ENCODE assay signal across 22 cellular contexts in genomic region chr4:77235289-77235854, GRCh38.
DNase-seq lines count a peak whose midpoint lies in the region; ATAC-seq and TF ChIP-seq lines count a peak whose summit lies in the region.
"Had no signal": no experiment of that assay in that cellular context is flagged by ENCODE, and none has a peak within 500 bp of the region (broad histone marks: within the 10 kb centered on the region; RNA-seq: fewer than 3 reads in every experiment).

No MANE protein-coding gene starts in this region.

- peaks cover under 1 to 4% of the 10 kb centered on the region in 2 donors for H3K27me3 Mint-ChIP-seq in stimulated activated naive B cell treated with anti-CD40 and anti-IgM and Interleukin-4, amounts not matched to agents 10 μg/mL and 1 μg/mL and 100 μg/mL, for 72 hours
- H3K27me3 Mint-ChIP-seq: naive B cell had no signal

- H3K4me3 Mint-ChIP-seq in stimulated activated naive B cell treated with anti-CD40 and anti-IgM and Interleukin-4, amounts not matched to agents 10 μg/mL and 1 μg/mL and 100 μg/mL, for 72 hours = no peak overlapping the region
- H3K4me3 Mint-ChIP-seq: activated CD4-positive, alpha-beta T cell treated with anti-CD3 and anti-CD28 coated beads, Interleukin-2, amount 10 ng/mL, durations not matched to agents 7 days and 5 days; CD8-positive, alpha-beta T cell; memory B cell; naive B cell; T-cell had no signal

- no peaks in the 10 kb centered on the region for H3K27me3 ChIP-seq in colonic mucosa

- H3K4me1 Mint-ChIP-seq in stimulated activated naive B cell treated with anti-CD40 and anti-IgM and Interleukin-4, amounts not matched to agents 10 μg/mL and 1 μg/mL and 100 μg/mL, for 72 hours = peaks cover 7 to 13% of the 10 kb centered on the region in 2 donors
- H3K4me1 Mint-ChIP-seq: activated CD4-positive, alpha-beta T cell treated with anti-CD3 and anti-CD28 coated beads, Interleukin-2, amount 10 ng/mL, durations not matched to agents 7 days and 5 days; T-cell had no signal

- no peak for TF ChIP-seq CTCF in colonic mucosa (IDR thresholded peaks at IDR 0.05)

- no peaks in the 10 kb centered on the region for H3K36me3 ChIP-seq in colonic mucosa
- H3K36me3 ChIP-seq: tibial artery had no signal

- ATAC-seq in GM18909 (IDR thresholded peaks at IDR 0.05; ENCODE audit: poor library complexity, unreplicated experiment) = peak; percentile 60
- peak; percentile 75 for ATAC-seq in GM21576 (IDR thresholded peaks at IDR 0.05; ENCODE audit: unreplicated experiment)
- peak; percentile 57 for ATAC-seq in HG03175 (IDR thresholded peaks at IDR 0.05; ENCODE audit: unreplicated experiment)
- peak; percentile 73 to 78 for ATAC-seq in stimulated activated naive B cell treated with anti-CD40 and anti-IgM and Interleukin-4, amounts not matched to agents 10 μg/mL and 1 μg/mL and 100 μg/mL, for 72 hours (replicated peaks)
- ATAC-seq: CD8-positive, alpha-beta T cell; T-cell had no signal

- H3K27ac ChIP-seq in colonic mucosa = no peak overlapping the region
- H3K27ac ChIP-seq: tibial artery had no signal

- H3K4me1 ChIP-seq in colonic mucosa = no peaks in the 10 kb centered on the region
- H3K4me1 ChIP-seq: tibial artery had no signal

- H3K4me3 ChIP-seq in colonic mucosa = no peak overlapping the region
- H3K4me3 ChIP-seq: tibial artery had no signal

- intact Hi-C loops in colonic mucosa (cut with DNase I) = no loop called here

- no peaks in the 10 kb centered on the region for H3K9me3 Mint-ChIP-seq in stimulated activated naive B cell treated with anti-CD40 and anti-IgM and Interleukin-4, amounts not matched to agents 10 μg/mL and 1 μg/mL and 100 μg/mL, for 72 hours
- H3K9me3 Mint-ChIP-seq: activated CD4-positive, alpha-beta T cell treated with anti-CD3 and anti-CD28 coated beads, Interleukin-2, amount 10 ng/mL, durations not matched to agents 7 days and 5 days; CD8-positive, alpha-beta T cell; memory B cell; naive B cell; T-cell had no signal

- no peak overlapping the region for H3K9ac ChIP-seq in colonic mucosa (ENCODE audit: low read depth in 2 of 2, low read length in 2 of 2)

- H3K9me3 ChIP-seq in colonic mucosa = no peaks in the 10 kb centered on the region
- H3K9me3 ChIP-seq: tibial artery had no signal

- DNase-seq in stimulated activated naive B cell treated with anti-CD40 and anti-IgM and Interleukin-4, amounts not matched to agents 10 μg/mL and 1 μg/mL and 100 μg/mL, for 72 hours = no peak
- DNase-seq in NCI-H146 treated with DMSO at 0.1 percent for 48 hours (lab: John Stamatoyannopoulos, UW; ENCODE audit: unreplicated experiment) (no peak), SKM-1 treated with dmso at 0.1 percent for 144 hours (lab: John Stamatoyannopoulos, UW; ENCODE audit: unreplicated experiment) (no peak), colonic mucosa (no peak)
- DNase-seq: activated CD4-positive, alpha-beta T cell treated with anti-CD3 and anti-CD28 coated beads, Interleukin-2, amount 10 ng/mL, durations not matched to agents 7 days and 5 days; activated CD8-positive, alpha-beta memory T cell treated with anti-CD3 and anti-CD28 coated beads, Interleukin-2, amount 50 U/mL, for 48 hours; activated effector memory CD4-positive, alpha-beta T cell treated with Interleukin-2 at 50 U/mL for 16 hours; CD8-positive, alpha-beta T cell; dermis blood vessel endothelial cell; foreskin melanocyte; Kasumi-1; naive B cell; NCI-H1105; NCI-H510A treated with DMSO at 0.1 percent for 48 hours; SHP77 treated with DMSO at 0.1 percent for 48 hours; stimulated activated naive CD4-positive, alpha-beta T cell; T-cell; tibial artery had no signal

- H3K36me3 Mint-ChIP-seq in stimulated activated naive B cell treated with anti-CD40 and anti-IgM and Interleukin-4, amounts not matched to agents 10 μg/mL and 1 μg/mL and 100 μg/mL, for 72 hours = peaks cover 0 to 3% of the 10 kb centered on the region in 2 donors
- H3K36me3 Mint-ChIP-seq: CD8-positive, alpha-beta T cell; memory B cell; naive B cell; T-cell had no signal

- no peak overlapping the region for H3K27ac Mint-ChIP-seq in stimulated activated naive B cell treated with anti-CD40 and anti-IgM and Interleukin-4, amounts not matched to agents 10 μg/mL and 1 μg/mL and 100 μg/mL, for 72 hours
- H3K27ac Mint-ChIP-seq: activated CD4-positive, alpha-beta T cell treated with anti-CD3 and anti-CD28 coated beads, Interleukin-2, amount 10 ng/mL, durations not matched to agents 7 days and 5 days; CD8-positive, alpha-beta T cell; memory B cell; naive B cell; T-cell had no signal
